16 cellular contexts compared by ENCODE assay signal in the genomic region with DNA sequence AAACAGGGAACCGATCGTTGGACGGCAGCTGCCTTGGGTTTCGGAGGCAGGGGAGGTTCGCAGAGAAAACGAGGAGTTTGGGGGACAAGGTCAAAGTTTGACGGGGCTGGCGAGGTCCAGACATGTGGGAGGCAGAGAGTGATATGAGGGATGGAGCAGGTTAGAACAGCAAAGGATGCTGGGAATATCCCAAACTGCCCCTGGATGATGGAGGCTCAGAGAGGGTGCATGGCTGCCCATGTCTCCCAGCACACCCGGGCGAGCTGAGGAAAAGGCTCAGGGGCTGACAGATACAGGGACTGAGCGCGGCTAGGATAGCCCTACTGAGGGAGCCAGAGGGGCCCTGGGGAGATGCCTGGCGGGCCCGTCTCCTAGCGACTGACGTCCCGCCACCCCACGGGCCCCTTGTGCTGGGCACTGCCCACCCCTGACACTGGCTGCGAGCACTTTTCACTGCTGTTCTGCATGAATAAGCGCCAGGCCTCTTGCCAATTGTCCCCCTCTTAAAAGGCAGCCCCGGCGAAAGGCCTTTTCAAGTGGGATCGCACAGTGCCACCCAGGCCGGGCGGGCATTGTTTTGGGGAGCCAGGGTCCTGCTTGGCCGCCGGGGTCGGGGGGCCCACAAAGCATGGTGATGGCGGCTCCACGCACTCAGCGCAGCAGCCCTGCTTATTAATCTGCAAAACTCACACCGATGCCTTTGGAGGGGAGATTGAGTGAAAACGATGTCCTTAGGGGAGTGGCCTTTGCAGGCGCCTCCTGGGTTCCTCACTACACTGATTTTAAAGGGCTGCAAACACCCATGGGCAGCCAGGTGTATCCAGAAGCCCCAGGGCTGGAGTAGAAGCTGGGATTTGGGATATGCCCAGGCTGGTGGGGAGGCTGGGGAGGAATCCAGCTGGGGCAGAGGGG.
A peak's percentile ranks its signal among the peaks of the same experiment; 100 is the strongest.
DNase-seq lines count a peak whose midpoint lies in the region; ATAC-seq and TF ChIP-seq lines count a peak whose summit lies in the region.
"Had no signal": no experiment of that assay in that cellular context is flagged by ENCODE, and none has a peak within 500 bp of the region (broad histone marks: within the 10 kb centered on the region; RNA-seq: fewer than 3 reads in every experiment).

No MANE protein-coding gene starts in this region.

- intact Hi-C loops in spleen (cut with DNase I; ENCODE audit: low total_unique reads), result no loop called here

- H3K27me3 ChIP-seq in spleen (replicated peaks in 1 of 7), result peaks cover 0 to 4% (median 0%) of the 10 kb centered on the region in 7 donors
- H3K27me3 ChIP-seq: SJSA1 had no signal

- no peaks in the 10 kb centered on the region for H3K36me3 ChIP-seq in spleen
- H3K36me3 ChIP-seq: SJSA1 had no signal

- DNase-seq in activated effector memory CD4-positive, alpha-beta T cell treated with anti-CD3 and anti-CD28 coated beads, Interleukin-2, amount 50 U/mL, for 16 hours, result peak; percentile 39
- no peak for DNase-seq in activated effector memory CD4-positive, alpha-beta T cell treated with Interleukin-2 at 50 U/mL for 16 hours
- DNase-seq in NCI-H1105 treated with DMSO at 0.1 percent for 48 hours (lab: John Stamatoyannopoulos, UW) (peak; percentile 14), mesenteric fat pad (ENCODE audit: low spot score) (peak; percentile 86), spleen (peak; percentile 44), EL (no peak)
- DNase-seq: C1 segment of cervical spinal cord, DMS 273 treated with DMSO at 0.1 percent for 48 hours, HFFc6, NCI-H1436, NCI-H2029, NCI-H82, PC-9 had no signal

- H3K27ac ChIP-seq in spleen, result no peak overlapping the region
- H3K27ac ChIP-seq: PC-9, SJSA1 had no signal

- H3K4me1 ChIP-seq in spleen, result peaks cover 0 to 5% (median 0%) of the 10 kb centered on the region in 6 donors

- H3K9me3 ChIP-seq in spleen, result peaks cover 4 to 29% (median 22%) of the 10 kb centered on the region in 8 donors

- TF ChIP-seq CTCF in spleen (IDR thresholded peaks at IDR 0.05 in 8 of 11, conservative IDR thresholded peaks at IDR 0.05 in 3 of 11), result no peak

- ATAC-seq in HG03108 (IDR thresholded peaks at IDR 0.05; ENCODE audit: unreplicated experiment), result no peak
- ATAC-seq in GM18517 (IDR thresholded peaks at IDR 0.05; ENCODE audit: unreplicated experiment), result no peak

- no peak for TF ChIP-seq POLR2A in spleen (IDR thresholded peaks at IDR 0.05)

- no peak overlapping the region for H3K4me3 ChIP-seq in spleen
- H3K4me3 ChIP-seq: PC-9, SJSA1 had no signal

- WGBS in spleen, 5 donors, result 89 to 92% (median 90%) methylated on average over 25 to 34 of the region's 34 CpGs

Comparison
In these comparisons a context has a peak if more than half of its experiments do, and no peak if none do; other contexts are left out.
1. DNase-seq: peak in activated effector memory CD4-positive, alpha-beta T cell treated with anti-CD3 and anti-CD28 coated beads, Interleukin-2, amount 50 U/mL, for 16 hours (single experiment), NCI-H1105 treated with DMSO at 0.1 percent for 48 hours (single experiment), mesenteric fat pad (single experiment) and spleen (single experiment); none in activated effector memory CD4-positive, alpha-beta T cell treated with Interleukin-2 at 50 U/mL for 16 hours (single experiment) and EL (single experiment).